In genomic region chr2:69166812-69167468, GRCh38 we compare ENCODE assay signal across 21 cellular contexts.
DNase-seq lines count a peak whose midpoint lies in the region; ATAC-seq and TF ChIP-seq lines count a peak whose summit lies in the region.
"Had no signal": no experiment of that assay in that cellular context is flagged by ENCODE, and none has a peak within 500 bp of the region (broad histone marks: within the 10 kb centered on the region; RNA-seq: fewer than 3 reads in every experiment).

No MANE protein-coding gene starts in this region.

- ATAC-seq in HG02938 (IDR thresholded peaks at IDR 0.05; ENCODE audit: unreplicated experiment): no peak
- ATAC-seq: activated T-cell treated with anti-CD3 and anti-CD28 coated beads, Interleukin-2, amount 50 U/mL, for 4 hours; GM12878; left colon; naive thymus-derived CD4-positive, alpha-beta T cell; stimulated activated naive CD8-positive, alpha-beta T cell treated with anti-CD3 and anti-CD28 coated beads, Interleukin-15, Interleukin-2, amounts not matched to agents 100 U/mL and 50 U/mL, for 24 hours had no signal

- H3K36me3 ChIP-seq in ascending aorta: no peaks in the 10 kb centered on the region
- H3K36me3 ChIP-seq in mesodermal cell (ENCODE audit: control insufficient read depth, insufficient read depth, low read length): peaks cover 62% of the 10 kb centered on the region
- H3K36me3 ChIP-seq in mesendoderm (ENCODE audit: control insufficient read depth, insufficient read depth, low read length): no peaks in the 10 kb centered on the region
- H3K36me3 ChIP-seq: cardiac muscle cell, prostate gland had no signal

- H3K4me2 ChIP-seq in mesendoderm (ENCODE audit: low read length): no peak overlapping the region
- H3K4me2 ChIP-seq: PC-9 had no signal

- no peak overlapping the region for H3K4ac ChIP-seq in mesendoderm (ENCODE audit: low read depth, low read length)

- H4K8ac ChIP-seq in mesendoderm (ENCODE audit: low read depth, low read length): no peak overlapping the region

- no peak overlapping the region for H2BK5ac ChIP-seq in mesendoderm (ENCODE audit: low read length)

- H3K56ac ChIP-seq in mesendoderm (ENCODE audit: low read length): no peak overlapping the region

- H3K18ac ChIP-seq in mesendoderm (ENCODE audit: low read length): no peak overlapping the region

- no peak overlapping the region for H3K4me3 ChIP-seq in ascending aorta
- no peak overlapping the region for H3K4me3 ChIP-seq in mesodermal cell (ENCODE audit: extremely low read depth, insufficient read depth, low read length, poor library complexity, severe bottlenecking)
- H3K4me3 ChIP-seq in mesendoderm (ENCODE audit: low read length): no peak overlapping the region
- H3K4me3 ChIP-seq: cardiac muscle cell, GM12878, PC-9, prostate gland had no signal

- no peak overlapping the region for H2BK15ac ChIP-seq in mesendoderm (replicated peaks; ENCODE audit: low read depth)

- intact Hi-C loops in ascending aorta (cut with DNase I): no loop called here

- H3K9ac ChIP-seq in mesendoderm (ENCODE audit: low read length): no peak overlapping the region

- H3K27me3 ChIP-seq in ascending aorta (no peaks in the 10 kb centered on the region), mesendoderm (ENCODE audit: insufficient read depth, low read length, poor library complexity) (no peaks in the 10 kb centered on the region)
- H3K27me3 ChIP-seq: cardiac muscle cell had no signal

- H4K5ac ChIP-seq in mesendoderm (ENCODE audit: low read length): no peak overlapping the region

- DNase-seq in Ammon's horn (ENCODE audit: low spot score) (peak; percentile 51), NCI-H1048 (lab: John Stamatoyannopoulos, UW) (peak; percentile 43), ascending aorta (ENCODE audit: low spot score in 2 of 2) (no peak), mesendoderm (no peak), retina (no peak), NOMO-1 treated with dmso at 0.1 percent for 144 hours (lab: John Stamatoyannopoulos, UW; ENCODE audit: unreplicated experiment) (no peak)
- DNase-seq: activated CD4-positive, alpha-beta memory T cell treated with anti-CD3 and anti-CD28 coated beads, Interleukin-2, amount 10 ng/mL, durations not matched to agents 7 days and 5 days; activated T-cell treated with anti-CD3 and anti-CD28 coated beads, Interleukin-2, amount 50 U/mL, for 4 hours; COR-L47; effector memory CD4-positive, alpha-beta T cell; left colon; naive thymus-derived CD4-positive, alpha-beta T cell; NCI-H2227 treated with DMSO at 0.1 percent for 48 hours; PC-9; stimulated activated CD4-positive, alpha-beta T cell treated with anti-CD3 and anti-CD28 coated beads, Interleukin-15, amount 100 ng/mL, for 24 hours; stimulated activated naive CD8-positive, alpha-beta T cell treated with anti-CD3 and anti-CD28 coated beads, Interleukin-15, Interleukin-2, amounts not matched to agents 100 U/mL and 50 U/mL, for 24 hours had no signal

- H2BK120ac ChIP-seq in mesendoderm (ENCODE audit: low read depth, low read length): no peak overlapping the region

- no peak overlapping the region for H2AK5ac ChIP-seq in mesendoderm (ENCODE audit: low read length)

- 92 to 98% methylated on average over 4 of the region's 5 CpGs for WGBS in mesodermal cell (ENCODE audit: insufficient coverage in 2 of 2), 2 experiments
- WGBS in mesendoderm (ENCODE audit: extremely low coverage, insufficient coverage, low lambda C conversion rate): no CpG with 5 or more reads among the region's 5 CpGs

- H3K9me3 ChIP-seq in ascending aorta (no peaks in the 10 kb centered on the region), mesodermal cell (ENCODE audit: control insufficient read depth, low read length) (no peaks in the 10 kb centered on the region)
- H3K9me3 ChIP-seq: prostate gland had no signal

- no peak for TF ChIP-seq CTCF in ascending aorta (IDR thresholded peaks at IDR 0.05)

- peak overlapping the region; percentile 76 to 96 for H3K27ac ChIP-seq in ascending aorta
- H3K27ac ChIP-seq in mesodermal cell (ENCODE audit: low read depth, low read length, severe bottlenecking): peak overlapping the region; percentile 24
- H3K27ac ChIP-seq in mesendoderm (ENCODE audit: low read depth, low read length): no peak overlapping the region
- H3K27ac ChIP-seq: cardiac muscle cell, PC-9, prostate gland had no signal

- peaks cover 25 to 76% of the 10 kb centered on the region in 2 donors for H3K4me1 ChIP-seq in ascending aorta
- H3K4me1 ChIP-seq in mesodermal cell (ENCODE audit: control insufficient read depth, insufficient read depth, low read length, poor library complexity, severe bottlenecking): peaks cover 78% of the 10 kb centered on the region
- peaks cover 18% of the 10 kb centered on the region for H3K4me1 ChIP-seq in mesendoderm (ENCODE audit: control insufficient read depth, low read depth, low read length)
- H3K4me1 ChIP-seq: prostate gland had no signal

- no peaks in the 10 kb centered on the region for H3K79me2 ChIP-seq in mesendoderm (ENCODE audit: control insufficient read depth, insufficient read depth, low read length)

- no peaks in the 10 kb centered on the region for H3K79me1 ChIP-seq in mesendoderm (ENCODE audit: low read length)

- no peak overlapping the region for H3K23ac ChIP-seq in mesendoderm (ENCODE audit: low read length)

Comparison
In these comparisons a context has a peak if more than half of its experiments do, and no peak if none do; other contexts are left out.
1. DNase-seq: peak in Ammon's horn (single experiment) and NCI-H1048 (single experiment); none in ascending aorta (0 of 2), mesendoderm (single experiment), retina (single experiment) and NOMO-1 treated with dmso at 0.1 percent for 144 hours (single experiment).